In the genomic region with DNA sequence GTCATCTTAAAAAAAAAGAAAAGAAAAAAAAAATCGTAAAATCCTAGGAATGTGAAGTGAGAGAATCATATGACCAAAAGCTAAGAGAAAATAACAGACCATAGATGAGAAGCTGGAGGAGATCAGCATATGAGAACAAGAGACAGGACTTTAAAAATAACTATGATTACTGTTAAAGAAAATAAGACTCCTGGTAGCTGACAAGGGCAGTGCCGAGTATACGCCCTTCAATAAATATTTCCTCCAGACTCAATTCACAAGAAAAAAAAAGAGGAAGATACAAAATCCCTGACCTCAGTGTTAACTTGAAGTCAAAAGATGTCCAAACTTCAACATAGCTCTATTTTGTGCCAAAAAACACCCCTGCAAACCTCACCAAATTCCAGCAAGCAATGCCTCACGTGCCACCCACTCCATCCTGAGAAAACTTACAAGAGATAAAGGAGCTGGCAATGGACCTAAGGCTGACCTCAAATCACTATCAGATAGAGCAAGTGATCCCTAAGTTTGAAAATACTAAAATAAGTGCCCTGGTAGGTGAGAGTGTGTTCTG, we compare ENCODE assay signal across 16 cellular contexts.
"Had no signal": no experiment of that assay in that cellular context is flagged by ENCODE, and none has a peak within 500 bp of the region (broad histone marks: within the 10 kb centered on the region; RNA-seq: fewer than 3 reads in every experiment).

No MANE protein-coding gene starts in this region.

- H3K4me1 ChIP-seq: upper lobe of left lung had no signal

- ATAC-seq: effector memory CD8-positive, alpha-beta T cell; natural killer cell treated with Interleukin-12 subunit alpha and Interleukin-12 subunit beta and Interleukin-15 and Interleukin-18, amount 100 ng/mL, for 72 hours had no signal

- H3K36me3 Mint-ChIP-seq: brain had no signal

- H3K4me3 Mint-ChIP-seq: activated naive CD4-positive, alpha-beta T cell treated with anti-CD3 and anti-CD28 coated beads for 36 hours; brain; dendritic cell treated with granulocyte-macrophage colony-stimulating factor and Interleukin-4, amounts not matched to agents 40 ng/mL and 50 ng/mL, for 4 days; effector memory CD8-positive, alpha-beta T cell; natural killer cell treated with Interleukin-12 subunit alpha and Interleukin-12 subunit beta and Interleukin-15 and Interleukin-18, amount 100 ng/mL, for 72 hours had no signal

- H3K4me3 ChIP-seq: upper lobe of left lung had no signal

- H3K9me3 ChIP-seq: upper lobe of left lung had no signal

- H3K9me3 Mint-ChIP-seq: activated naive CD4-positive, alpha-beta T cell treated with anti-CD3 and anti-CD28 coated beads for 36 hours; activated T-helper 2 cell treated with anti-CD3 and anti-CD28 coated beads, Interferon-gamma antibody, Interleukin-2, Interleukin-4, amounts not matched to agents 10 μg/mL and 5 μg/mL and 100 μg/mL, durations not matched to agents 14 hours and 24 hours and 36 hours; natural killer cell treated with Interleukin-12 subunit alpha and Interleukin-12 subunit beta and Interleukin-15 and Interleukin-18, amount 100 ng/mL, for 72 hours had no signal

- H3K27ac Mint-ChIP-seq: activated naive CD4-positive, alpha-beta T cell treated with anti-CD3 and anti-CD28 coated beads for 36 hours; activated T-helper 2 cell treated with anti-CD3 and anti-CD28 coated beads, Interferon-gamma antibody, Interleukin-2, Interleukin-4, amounts not matched to agents 10 μg/mL and 5 μg/mL and 100 μg/mL, durations not matched to agents 14 hours and 24 hours and 36 hours; brain; dendritic cell treated with granulocyte-macrophage colony-stimulating factor and Interleukin-4, amounts not matched to agents 40 ng/mL and 50 ng/mL, for 4 days; effector memory CD8-positive, alpha-beta T cell; natural killer cell treated with Interleukin-12 subunit alpha and Interleukin-12 subunit beta and Interleukin-15 and Interleukin-18, amount 100 ng/mL, for 72 hours had no signal

- H3K36me3 ChIP-seq: upper lobe of left lung had no signal

- H3K27me3 ChIP-seq: upper lobe of left lung had no signal

- H3K27me3 Mint-ChIP-seq: brain; dendritic cell treated with granulocyte-macrophage colony-stimulating factor and Interleukin-4, amounts not matched to agents 40 ng/mL and 50 ng/mL, for 4 days; effector memory CD8-positive, alpha-beta T cell; natural killer cell treated with Interleukin-12 subunit alpha and Interleukin-12 subunit beta and Interleukin-15 and Interleukin-18, amount 100 ng/mL, for 72 hours had no signal

- DNase-seq: activated CD4-positive, alpha-beta T cell treated with anti-CD3 and anti-CD28 coated beads, Interleukin-2, amount 50 U/mL, for 4 hours; activated CD4-positive, CD25-positive, alpha-beta regulatory T cell treated with anti-CD3 and anti-CD28 coated beads, Interleukin-2, amount 50 U/mL, for 72 hours; activated naive CD4-positive, alpha-beta T cell treated with anti-CD3 and anti-CD28 coated beads for 36 hours; effector memory CD8-positive, alpha-beta T cell; erythroblast; hypothalamus; kidney glomerular epithelial cell; nucleus accumbens; small intestine; stimulated activated CD4-positive, alpha-beta T cell treated with anti-CD3 and anti-CD28 coated beads, Interleukin-4, amount 100 ng/mL, for 24 hours; stimulated activated naive CD4-positive, alpha-beta T cell; upper lobe of left lung had no signal
